In genomic region chr21:45478816-45479669, GRCh38 we compare ENCODE assay signal across 9 cellular contexts.
DNase-seq lines count a peak whose midpoint lies in the region; ATAC-seq and TF ChIP-seq lines count a peak whose summit lies in the region.
"Had no signal": no experiment of that assay in that cellular context is flagged by ENCODE, and none has a peak within 500 bp of the region (broad histone marks: within the 10 kb centered on the region; RNA-seq: fewer than 3 reads in every experiment).

No MANE protein-coding gene starts in this region.

- no peak overlapping the region for H3K4me2 ChIP-seq in GM23248 (ENCODE audit: unreplicated experiment)
- H3K4me2 ChIP-seq in OCI-LY3 (ENCODE audit: low read length), result peak overlapping the region; percentile 86

- H3K36me3 ChIP-seq in GM23248 (ENCODE audit: low read depth) (no peaks in the 10 kb centered on the region), OCI-LY3 (replicated peaks; ENCODE audit: low read depth, low read length) (no peaks in the 10 kb centered on the region), duodenal mucosa (ENCODE audit: control insufficient read depth in 1 of 2, insufficient read depth in 2 of 2, low read length in 2 of 2) (peaks cover 0 to 17% of the 10 kb centered on the region in 2 donors), neutrophil (no peaks in the 10 kb centered on the region)
- H3K36me3 ChIP-seq: ovary had no signal

- H4K20me1 ChIP-seq in GM23248 (ENCODE audit: insufficient read depth) (no peaks in the 10 kb centered on the region), OCI-LY3 (ENCODE audit: insufficient read depth, low read length) (no peaks in the 10 kb centered on the region)

- H3K9me3 ChIP-seq in GM23248 (ENCODE audit: low read depth) (no peaks in the 10 kb centered on the region), OCI-LY3 (ENCODE audit: insufficient read depth, low read length) (no peaks in the 10 kb centered on the region), duodenal mucosa (ENCODE audit: control insufficient read depth in 1 of 2, low read length in 2 of 2) (no peaks in the 10 kb centered on the region), neutrophil (no peaks in the 10 kb centered on the region)
- H3K9me3 ChIP-seq: ovary had no signal

- H3K79me2 ChIP-seq in GM23248 (ENCODE audit: insufficient read depth), result no peaks in the 10 kb centered on the region
- H3K79me2 ChIP-seq in OCI-LY3 (ENCODE audit: low read length), result no peaks in the 10 kb centered on the region

- H2AFZ ChIP-seq in GM23248 (peak overlapping the region; percentile 98; the same call in 1 of the 2 replicates), OCI-LY3 (ENCODE audit: low read depth, low read length) (peak overlapping the region; percentile 71; the same call in 1 of the 2 replicates)

- H3K9me2 ChIP-seq in GM23248 (ENCODE audit: insufficient read depth), result no peaks in the 10 kb centered on the region

- ATAC-seq in SK-N-SH treated with all-trans-retinoic acid at 6 μM for 48 hours, result no peak

- DNase-seq in GM23248 (no peak), occipital lobe (lab: John Stamatoyannopoulos, UW) (no peak)
- DNase-seq in stimulated activated CD4-positive, alpha-beta T cell treated with anti-CD3 and anti-CD28 coated beads, Interleukin-2, amount 100 ng/mL, for 48 hours, result no peak
- DNase-seq: amniotic stem cell had no signal

- no peak overlapping the region for H3K27ac ChIP-seq in GM23248
- H3K27ac ChIP-seq in OCI-LY3 (ENCODE audit: low read length), result peak overlapping the region; percentile 69; the same call in 1 of the 2 replicates
- H3K27ac ChIP-seq in duodenal mucosa (ENCODE audit: low read depth, low read length), result peak overlapping the region; percentile 55
- peak overlapping the region; percentile 98 for H3K27ac ChIP-seq in neutrophil

- H3K4me1 ChIP-seq in GM23248 (ENCODE audit: insufficient read depth) (no peaks in the 10 kb centered on the region), OCI-LY3 (ENCODE audit: low read length) (peaks cover 9% of the 10 kb centered on the region; the same call in 1 of the 2 replicates), duodenal mucosa (ENCODE audit: control insufficient read depth in 1 of 2, insufficient read depth in 2 of 2, low read length in 2 of 2) (peaks cover 14 to 20% of the 10 kb centered on the region in 2 donors), neutrophil (ENCODE audit: control insufficient read depth in 1 of 2, insufficient read depth in 1 of 2, low read depth in 1 of 2, low read length in 1 of 2) (peaks cover 74 to 78% of the 10 kb centered on the region in 2 experiments)

- WGBS in GM23248 (ENCODE audit: low coverage in 1 of 2, low lambda C conversion rate in 2 of 2, missing lambda C conversion rate in 2 of 2), 2 experiments, result 90% methylated on average over 29 to 31 of the region's 31 CpGs

- in situ Hi-C loops in GM23248 (cut with MboI), result no loop called here

- H3F3A ChIP-seq in GM23248 (ENCODE audit: insufficient read depth), result no peaks in the 10 kb centered on the region

- no peak overlapping the region for H3K4me3 ChIP-seq in GM23248
- peak overlapping the region; percentile 75 for H3K4me3 ChIP-seq in OCI-LY3 (ENCODE audit: low read length)
- peak overlapping the region; percentile 48 to 63 for H3K4me3 ChIP-seq in duodenal mucosa (ENCODE audit: low read depth in 1 of 2, low read length in 2 of 2)
- peak overlapping the region; percentile 56 to 63 for H3K4me3 ChIP-seq in neutrophil (ENCODE audit: low read depth in 1 of 2, low read length in 1 of 2)
- H3K4me3 ChIP-seq: ovary had no signal

- H3K9ac ChIP-seq in GM23248 (no peak overlapping the region), OCI-LY3 (ENCODE audit: low read length) (peak overlapping the region; percentile 57; the same call in 1 of the 2 replicates), duodenal mucosa (ENCODE audit: low read depth in 1 of 2, low read length in 2 of 2) (peak overlapping the region; percentile 42 to 51)

- H3K27me3 ChIP-seq in GM23248 (replicated peaks; ENCODE audit: insufficient read depth) (no peaks in the 10 kb centered on the region), OCI-LY3 (ENCODE audit: low read depth, low read length) (no peaks in the 10 kb centered on the region), duodenal mucosa (ENCODE audit: control insufficient read depth in 1 of 2, insufficient read depth in 2 of 2, low read length in 2 of 2) (no peaks in the 10 kb centered on the region), neutrophil (no peaks in the 10 kb centered on the region)
- H3K27me3 ChIP-seq: ovary had no signal

- no peak for TF ChIP-seq CTCF in OCI-LY3 (IDR thresholded peaks at IDR 0.05; ENCODE audit: low read depth, low read length)
- no peak for TF ChIP-seq CTCF in neutrophil (IDR thresholded peaks at IDR 0.05)

TF ChIP-seq in SK-N-SH treated with all-trans-retinoic acid at 6 μM for 48 hours, 23 proteins besides CTCF, POLR2A, EP300 and RAD21:
- TF ChIP-seq, protein P1, sequence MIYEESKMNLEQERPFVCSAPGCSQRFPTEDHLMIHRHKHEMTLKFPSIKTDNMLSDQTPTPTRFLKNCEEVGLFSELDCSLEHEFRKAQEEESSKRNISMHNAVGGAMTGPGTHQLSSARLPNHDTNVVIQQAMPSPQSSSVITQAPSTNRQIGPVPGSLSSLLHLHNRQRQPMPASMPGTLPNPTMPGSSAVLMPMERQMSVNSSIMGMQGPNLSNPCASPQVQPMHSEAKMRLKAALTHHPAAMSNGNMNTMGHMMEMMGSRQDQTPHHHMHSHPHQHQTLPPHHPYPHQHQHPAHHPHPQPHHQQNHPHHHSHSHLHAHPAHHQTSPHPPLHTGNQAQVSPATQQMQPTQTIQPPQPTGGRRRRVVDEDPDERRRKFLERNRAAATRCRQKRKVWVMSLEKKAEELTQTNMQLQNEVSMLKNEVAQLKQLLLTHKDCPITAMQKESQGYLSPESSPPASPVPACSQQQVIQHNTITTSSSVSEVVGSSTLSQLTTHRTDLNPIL (CRISPR knock-in tag; IDR thresholded peaks at IDR 0.05; ENCODE audit: low read depth), result no peak
